10 cellular contexts compared by ENCODE assay signal in the genomic region with DNA sequence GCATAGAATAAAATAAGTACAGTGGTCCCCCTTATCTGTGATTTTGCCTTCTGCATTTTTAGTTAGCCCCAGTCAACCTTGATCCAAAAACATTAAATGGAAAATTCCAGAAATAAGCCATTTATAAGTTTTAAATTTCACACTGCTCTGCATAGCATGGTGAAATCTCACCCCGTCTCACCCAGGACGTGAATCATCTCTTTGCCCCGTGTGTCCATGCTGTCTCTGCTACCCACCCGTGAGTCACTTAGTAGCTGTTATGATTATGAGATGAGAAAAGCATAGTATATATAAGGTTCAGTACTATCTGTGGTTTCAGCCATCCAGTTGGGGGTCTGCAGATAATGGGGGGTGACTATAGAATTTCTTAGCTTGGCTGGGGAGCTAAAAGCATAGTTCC.
A peak's percentile ranks its signal among the peaks of the same experiment; 100 is the strongest.
DNase-seq lines count a peak whose midpoint lies in the region; ATAC-seq and TF ChIP-seq lines count a peak whose summit lies in the region.
"Had no signal": no experiment of that assay in that cellular context is flagged by ENCODE, and none has a peak within 500 bp of the region (broad histone marks: within the 10 kb centered on the region; RNA-seq: fewer than 3 reads in every experiment).

No MANE protein-coding gene starts in this region.

- H3K9me3 ChIP-seq in tibial artery, result no peaks in the 10 kb centered on the region

- H3K27ac Mint-ChIP-seq in activated B cell treated with CpG ODN at 0.5 μM for 24 hours, result peak overlapping the region; percentile 65

- peaks cover 0 to 2% (median 0%) of the 10 kb centered on the region in 4 donors for H3K4me1 ChIP-seq in tibial artery

- peaks cover 78% of the 10 kb centered on the region for H3K4me1 Mint-ChIP-seq in activated B cell treated with CpG ODN at 0.5 μM for 24 hours

- DNase-seq in A172 (ENCODE audit: low spot score), result peak; percentile 59
- peak; percentile 54 for DNase-seq in GM04504 (ENCODE audit: low read depth)
- no peak for DNase-seq in activated B cell treated with CpG ODN at 0.5 μM for 24 hours
- peak; percentile 87 to 94 for DNase-seq in foreskin fibroblast
- no peak for DNase-seq in tibial artery
- DNase-seq: substantia nigra had no signal

- no peak overlapping the region for H3K27ac ChIP-seq in tibial artery

- POLR2A ChIA-PET in activated B cell treated with CpG ODN at 0.5 μM for 24 hours (lab: Charles Lee), result interaction anchor here (1.6 to 3.9 kb wide), 3 partner anchors 10 to 81 kb away, joined by 4 to 25 read pairs (median 22); partner anchors contain the start of gene RHBDD1

- H3K27me3 Mint-ChIP-seq in activated B cell treated with CpG ODN at 0.5 μM for 24 hours, result no peaks in the 10 kb centered on the region

- peaks cover 7% of the 10 kb centered on the region for H3K36me3 Mint-ChIP-seq in activated B cell treated with CpG ODN at 0.5 μM for 24 hours (ENCODE audit: low read depth)

- no peaks in the 10 kb centered on the region for H3K27me3 ChIP-seq in tibial artery

- CTCF ChIA-PET in activated B cell treated with CpG ODN at 0.5 μM for 24 hours (lab: Charles Lee), result interaction anchor here (0.6 kb wide), 1 partner anchor 597 kb away, joined by 3 read pairs; no protein-coding TSS in a partner anchor

- H3K4me3 Mint-ChIP-seq in activated B cell treated with CpG ODN at 0.5 μM for 24 hours, result no peak overlapping the region

- H3K4me3 ChIP-seq in foreskin fibroblast (ENCODE audit: low read depth in 1 of 2, low read length in 2 of 2), result no peak overlapping the region
- no peak overlapping the region for H3K4me3 ChIP-seq in tibial artery

- intact Hi-C loops in activated B cell treated with CpG ODN at 0.5 μM for 24 hours (cut with micrococcal nuclease) (loop anchor here (10.0 kb wide), 1 partner anchor 1858 kb away; the partner anchor contains the start of gene DOCK10), tibial artery (cut with DNase I; ENCODE audit: low total_unique reads) (no loop called here)

- H3K9me3 Mint-ChIP-seq in activated B cell treated with CpG ODN at 0.5 μM for 24 hours, result no peaks in the 10 kb centered on the region

- ATAC-seq in activated B cell treated with CpG ODN at 0.5 μM for 24 hours (ENCODE audit: low read depth) (no peak), HG03025 (IDR thresholded peaks at IDR 0.05; ENCODE audit: low FRiP score, unreplicated experiment) (no peak), GM19351 (IDR thresholded peaks at IDR 0.05; ENCODE audit: unreplicated experiment) (no peak), HG03378 (IDR thresholded peaks at IDR 0.05; ENCODE audit: unreplicated experiment) (no peak)
- ATAC-seq: HepG2 had no signal

- H3K36me3 ChIP-seq in tibial artery, result peaks cover 0 to 9% (median 0%) of the 10 kb centered on the region in 3 donors

- TF ChIP-seq CTCF in activated B cell treated with CpG ODN at 0.5 μM for 24 hours (IDR thresholded peaks at IDR 0.05) (no peak), foreskin fibroblast (IDR thresholded peaks at IDR 0.05; ENCODE audit: low read depth, low read length) (no peak), tibial artery (IDR thresholded peaks at IDR 0.05) (no peak)

Comparison
In these comparisons a context has a peak if more than half of its experiments do, and no peak if none do; other contexts are left out.
1. DNase-seq: peak in A172 (single experiment), GM04504 (single experiment) and foreskin fibroblast (2 of 2); none in activated B cell treated with CpG ODN at 0.5 μM for 24 hours (single experiment) and tibial artery (0 of 2).